ENCODE assay signal across 1 cellular context in the genomic region with DNA sequence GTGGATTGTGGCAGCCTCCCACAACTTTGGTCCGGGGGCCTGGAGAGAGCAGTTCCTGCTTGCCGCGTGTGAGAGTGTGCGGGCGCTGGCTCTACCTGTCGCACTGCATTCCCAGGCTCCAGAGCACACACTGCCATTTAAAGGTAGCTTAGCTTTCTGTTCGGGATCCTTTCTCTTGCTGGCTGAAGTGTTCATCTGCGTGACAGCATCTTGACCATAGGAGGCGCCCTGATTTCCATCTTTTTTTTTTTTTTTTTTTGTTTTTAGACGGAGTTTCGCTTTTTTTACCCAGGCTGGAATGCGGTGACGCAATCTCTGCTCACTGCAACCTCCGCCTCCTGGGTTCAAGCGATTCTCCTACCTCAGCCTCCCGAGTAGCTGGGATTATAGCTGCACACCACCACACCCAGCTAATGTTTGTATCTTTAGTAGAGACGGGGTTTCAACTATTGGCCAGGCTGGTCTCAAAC.
A peak's percentile ranks its signal among the peaks of the same experiment; 100 is the strongest.
TF ChIP-seq lines count a peak whose summit lies in the region.

No MANE protein-coding gene starts in this region.

TF ChIP-seq in H1, 55 proteins besides CTCF, POLR2A, EP300 and RAD21:
- TF ChIP-seq JUND (IDR thresholded peaks at IDR 0.05; ENCODE audit: low read length), result 0 out of 2 replicates have a peak, but pooled peaks have one; percentile 54
- peak; percentile 82 for TF ChIP-seq TEAD4 (IDR thresholded peaks at IDR 0.05; ENCODE audit: low read depth, low read length)
- TF ChIP-seq ATF3 (IDR thresholded peaks at IDR 0.05; ENCODE audit: insufficient read depth, low read depth, low read length), result peak; percentile 82
- peak; percentile 97 for TF ChIP-seq CEBPB (IDR thresholded peaks at IDR 0.05; ENCODE audit: low read depth, low read length)
TF ChIP-seq in H1: peak in this region for 4; not testable (repeated sequence) for 51.
